ENCODE assay signal across 8 cellular contexts in the genomic region with DNA sequence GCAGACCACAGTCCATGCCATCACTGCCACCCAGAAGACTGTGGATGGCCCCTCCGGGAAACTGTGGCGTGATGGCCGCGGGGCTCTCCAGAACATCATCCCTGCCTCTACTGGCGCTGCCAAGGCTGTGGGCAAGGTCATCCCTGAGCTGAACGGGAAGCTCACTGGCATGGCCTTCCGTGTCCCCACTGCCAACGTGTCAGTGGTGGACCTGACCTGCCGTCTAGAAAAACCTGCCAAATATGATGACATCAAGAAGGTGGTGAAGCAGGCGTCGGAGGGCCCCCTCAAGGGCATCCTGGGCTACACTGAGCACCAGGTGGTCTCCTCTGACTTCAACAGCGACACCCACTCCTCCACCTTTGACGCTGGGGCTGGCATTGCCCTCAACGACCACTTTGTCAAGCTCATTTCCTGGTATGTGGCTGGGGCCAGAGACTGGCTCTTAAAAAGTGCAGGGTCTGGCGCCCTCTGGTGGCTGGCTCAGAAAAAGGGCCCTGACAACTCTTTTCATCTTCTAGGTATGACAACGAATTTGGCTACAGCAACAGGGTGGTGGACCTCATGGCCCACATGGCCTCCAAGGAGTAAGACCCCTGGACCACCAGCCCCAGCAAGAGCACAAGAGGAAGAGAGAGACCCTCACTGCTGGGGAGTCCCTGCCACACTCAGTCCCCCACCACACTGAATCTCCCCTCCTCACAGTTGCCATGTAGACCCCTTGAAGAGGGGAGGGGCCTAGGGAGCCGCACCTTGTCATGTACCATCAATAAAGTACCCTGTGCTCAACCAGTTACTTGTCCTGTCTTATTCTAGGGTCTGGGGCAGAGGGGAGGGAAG. TPM values are rescaled to one million over a fixed set of nuclear protein-coding genes. Genes with fewer than 3 reads are reported as not detected.
DNase-seq lines count a peak whose midpoint lies in the region; TF ChIP-seq lines count a peak whose summit lies in the region.
"Not testable (repeated sequence)": the region's sequence is repeated elsewhere in the genome, so short reads cannot be mapped to it uniquely, and the experiment has no call there.

No MANE protein-coding gene starts in this region.

- H3K9me3 Mint-ChIP-seq in mesothelial cell of epicardium, result not testable (repeated sequence)

- H3K4me1 Mint-ChIP-seq in mesothelial cell of epicardium, result peaks cover 58% of the 10 kb centered on the region

- TF ChIP-seq CTCF in AG10803 (conservative IDR thresholded peaks at IDR 0.05; ENCODE audit: low read length) (peak; percentile 71), GM20000 (IDR thresholded peaks at IDR 0.05; ENCODE audit: extremely low read depth, missing control alignments) (peak; percentile 82), mesothelial cell of epicardium (IDR thresholded peaks at IDR 0.05; ENCODE audit: unreplicated experiment) (peak; percentile 92)

- WGBS in esophagus, 2 donors, result 22 to 25% methylated on average over 17 of the region's 17 CpGs

- H3K27me3 ChIP-seq in esophagus (ENCODE audit: control insufficient read depth in 1 of 2, insufficient read depth in 2 of 2, low read length in 2 of 2), result not testable (repeated sequence)

- not testable (repeated sequence) for H3K9me3 ChIP-seq in esophagus (ENCODE audit: control insufficient read depth in 2 of 2, insufficient read depth in 1 of 2, low read depth in 1 of 2, low read length in 1 of 2)

- DNase-seq in AG10803 (ENCODE audit: low read depth), result peak; percentile 84
- peak; percentile 70 for DNase-seq in GM20000 (ENCODE audit: low spot score)
- DNase-seq in NCI-H2107 treated with DMSO at 0.1 percent for 48 hours (lab: John Stamatoyannopoulos, UW; ENCODE audit: unreplicated experiment), result peak; percentile 55
- DNase-seq in T follicular helper cell (ENCODE audit: low read depth), result peak; percentile 76
- DNase-seq in activated gamma-delta T cell (lab: John Stamatoyannopoulos, UW), result peak; percentile 22
- DNase-seq in mesothelial cell of epicardium (ENCODE audit: low spot score in 2 of 2, unreplicated experiment in 2 of 2), result peak in 1 of 2 experiments; percentile 82
- DNase-seq in stimulated activated CD4-positive, alpha-beta T cell treated with anti-CD3 and anti-CD28 coated beads, Interleukin-4, amount 100 ng/mL, for 48 hours (ENCODE audit: low read depth in 2 of 2), result peak; percentile 72 to 82

- H3K4me3 Mint-ChIP-seq in mesothelial cell of epicardium, result peak overlapping the region; percentile 48

- peaks cover 4 to 29% of the 10 kb centered on the region in 2 donors for H3K4me1 ChIP-seq in esophagus (ENCODE audit: control insufficient read depth in 2 of 2, insufficient read depth in 2 of 2, low read length in 1 of 2)

- H3K36me3 Mint-ChIP-seq in mesothelial cell of epicardium, result peaks cover 12% of the 10 kb centered on the region

- peak overlapping the region; percentile 42 to 99 for H3K27ac ChIP-seq in esophagus (ENCODE audit: low read depth in 2 of 2, low read length in 1 of 2)

- peaks cover 8 to 30% of the 10 kb centered on the region in 2 donors for H3K36me3 ChIP-seq in esophagus (ENCODE audit: control insufficient read depth in 2 of 2, insufficient read depth in 2 of 2, low read length in 1 of 2)

- H3K27ac Mint-ChIP-seq in mesothelial cell of epicardium, result peak overlapping the region; percentile 73

- not testable (repeated sequence) for H3K27me3 Mint-ChIP-seq in mesothelial cell of epicardium (ENCODE audit: low read depth)

- peak overlapping the region; percentile 94 for H3K4me3 ChIP-seq in AG10803 (ENCODE audit: low read length)
- not testable (repeated sequence) for H3K4me3 ChIP-seq in esophagus (ENCODE audit: low read depth in 1 of 2, low read length in 2 of 2)

RNA-seq across cellular contexts. Expression of a gene that starts 3.5 kb away (rescaled TPM):
- polyA plus RNA-seq in esophagus, result 1,000 to 10,000 TPM; 2,765 to 3,567 TPM
- total RNA-seq in mesothelial cell of epicardium, result 2,078 to 2,104 TPM (median 2,089 TPM) in 3 replicates

RNA-seq across cellular contexts. Expression of a gene that starts 18.0 kb away (rescaled TPM):
- polyA plus RNA-seq in esophagus, result 1 to 10 TPM; 5.7 TPM
- 14.8 to 16.1 TPM (median 14.8 TPM) in 3 replicates for total RNA-seq in mesothelial cell of epicardium

RNA-seq across cellular contexts. Expression of a gene that starts 30.3 kb away (rescaled TPM):
- polyA plus RNA-seq in esophagus, result 10 to 100 TPM; 26.3 to 41.6 TPM
- total RNA-seq in mesothelial cell of epicardium, result 51.8 to 58.6 TPM (median 56.6 TPM) in 3 replicates

RNA-seq across cellular contexts. Expression of a gene that starts 43.9 kb away (rescaled TPM):
- 10 to 100 TPM; 10.2 to 13.7 TPM for polyA plus RNA-seq in esophagus
- total RNA-seq in mesothelial cell of epicardium, result 56.3 to 62.6 TPM (median 57.1 TPM) in 3 replicates

RNA-seq across cellular contexts. Expression of a gene that starts 44.7 kb away (rescaled TPM):
- polyA plus RNA-seq in esophagus, result 100 to 1,000 TPM in 1 of 2 donors, 10 to 100 TPM in 1; 60.7 to 124 TPM
- total RNA-seq in mesothelial cell of epicardium, result 137 to 148 TPM (median 145 TPM) in 3 replicates
